ENCODE assay signal across 9 cellular contexts in the genomic region with DNA sequence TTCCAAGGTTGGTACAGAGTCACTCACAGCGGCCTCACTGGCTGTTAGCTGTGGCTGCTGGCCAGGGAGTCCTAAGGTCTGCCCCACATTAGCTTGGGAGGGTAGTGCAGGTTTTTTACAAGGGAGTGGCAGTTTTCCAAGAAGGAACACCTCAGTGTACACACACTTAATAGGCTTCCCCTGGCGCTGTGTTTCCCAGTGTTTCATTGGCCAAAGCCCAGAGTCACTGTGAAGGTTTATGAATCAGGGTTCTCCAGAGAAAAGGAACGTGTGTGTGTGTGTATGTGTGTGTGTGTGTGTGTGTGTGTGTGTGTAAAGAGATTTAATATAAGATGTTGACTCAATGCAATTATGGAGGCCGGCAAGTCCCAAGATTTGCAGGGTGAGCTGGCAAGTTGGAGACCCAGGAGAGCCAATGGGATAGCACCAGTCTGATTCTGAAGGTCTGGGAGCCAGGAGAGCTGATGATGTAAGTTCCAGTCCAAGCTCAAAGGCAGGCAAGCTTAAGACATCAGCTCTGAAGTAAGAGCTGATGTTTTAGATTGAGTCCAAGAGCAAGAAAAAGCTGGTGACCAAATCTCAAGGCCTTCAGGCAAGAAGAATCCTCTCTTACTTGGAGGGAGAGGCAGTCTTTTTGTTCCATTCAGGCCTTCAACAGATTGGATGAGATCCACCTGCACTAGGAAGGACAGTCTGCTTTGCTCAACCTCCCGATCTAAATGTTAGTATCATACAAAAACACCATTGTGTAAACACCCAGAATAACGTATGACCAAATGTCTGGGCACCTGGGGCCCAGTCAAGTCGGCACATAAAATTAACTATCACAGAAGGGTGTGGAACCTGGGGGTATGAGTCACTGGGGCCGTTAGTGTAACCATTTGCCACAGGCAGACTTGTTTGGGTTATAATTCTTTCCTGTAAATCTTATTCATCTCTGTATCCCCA.
A peak's percentile ranks its signal among the peaks of the same experiment; 100 is the strongest.
DNase-seq lines count a peak whose midpoint lies in the region; ATAC-seq and TF ChIP-seq lines count a peak whose summit lies in the region.
"Had no signal": no experiment of that assay in that cellular context is flagged by ENCODE, and none has a peak within 500 bp of the region (broad histone marks: within the 10 kb centered on the region; RNA-seq: fewer than 3 reads in every experiment).

No MANE protein-coding gene starts in this region.

- no peak overlapping the region for H3K27ac Mint-ChIP-seq in endothelial cell (ENCODE audit: unreplicated experiment)

- peaks cover 0 to 3% of the 10 kb centered on the region in 2 donors for H3K4me1 ChIP-seq in esophagus (ENCODE audit: control insufficient read depth in 2 of 2, insufficient read depth in 2 of 2, low read length in 1 of 2)

- no peak overlapping the region for H3K4me3 ChIP-seq in esophagus (ENCODE audit: low read depth in 1 of 2, low read length in 2 of 2)

- H3K4me3 Mint-ChIP-seq in endothelial cell (ENCODE audit: unreplicated experiment) = no peak overlapping the region

- DNase-seq in HK-2 (ENCODE audit: unreplicated experiment) = peak; percentile 43
- peak; percentile 48 to 52 for DNase-seq in stimulated activated CD4-positive, alpha-beta T cell treated with anti-CD3 and anti-CD28 coated beads, Interleukin-15, amount 100 ng/mL, for 48 hours (ENCODE audit: low read depth in 2 of 2)
- DNase-seq in endothelial cell (ENCODE audit: low spot score) = no peak
- DNase-seq in NCI-H510A treated with DMSO at 0.1 percent for 48 hours (lab: John Stamatoyannopoulos, UW) = no peak

- peak overlapping the region; percentile 79 for H3K27ac ChIP-seq in VCaP
- H3K27ac ChIP-seq in esophagus (ENCODE audit: low read depth in 2 of 2, low read length in 1 of 2) = peak overlapping the region; percentile 23 to 40
- H3K27ac ChIP-seq: neutrophil had no signal

- ATAC-seq in HG03571 (IDR thresholded peaks at IDR 0.05; ENCODE audit: unreplicated experiment) (no peak), HG02798 (IDR thresholded peaks at IDR 0.05; ENCODE audit: poor library complexity, unreplicated experiment) (no peak)

- H3K4me1 Mint-ChIP-seq in endothelial cell (ENCODE audit: unreplicated experiment) = no peaks in the 10 kb centered on the region

- H3K36me3 Mint-ChIP-seq in endothelial cell (ENCODE audit: low read depth, unreplicated experiment) = no peaks in the 10 kb centered on the region

- H3K9me3 Mint-ChIP-seq in endothelial cell (ENCODE audit: unreplicated experiment) = no peaks in the 10 kb centered on the region

- H3K27me3 Mint-ChIP-seq in endothelial cell (ENCODE audit: unreplicated experiment) = no peaks in the 10 kb centered on the region

- no peaks in the 10 kb centered on the region for H3K36me3 ChIP-seq in esophagus (ENCODE audit: control insufficient read depth in 2 of 2, insufficient read depth in 2 of 2, low read length in 1 of 2)
- H3K36me3 ChIP-seq: neutrophil had no signal

- TF ChIP-seq CTCF in VCaP (conservative IDR thresholded peaks at IDR 0.05) (no peak), endothelial cell (IDR thresholded peaks at IDR 0.05; ENCODE audit: unreplicated experiment) (no peak)

- H3K27me3 ChIP-seq in esophagus (ENCODE audit: control insufficient read depth in 1 of 2, insufficient read depth in 2 of 2, low read length in 2 of 2) = no peaks in the 10 kb centered on the region
- H3K27me3 ChIP-seq: neutrophil had no signal

- WGBS in esophagus, 2 donors = 27 to 32% methylated on average over 8 of the region's 8 CpGs

- no peaks in the 10 kb centered on the region for H3K9me3 ChIP-seq in esophagus (ENCODE audit: control insufficient read depth in 2 of 2, insufficient read depth in 1 of 2, low read depth in 1 of 2, low read length in 1 of 2)
- H3K9me3 ChIP-seq: neutrophil had no signal

Comparison
In these comparisons a context has a peak if more than half of its experiments do, and no peak if none do; other contexts are left out.
1. DNase-seq: peak in HK-2 (single experiment) and stimulated activated CD4-positive, alpha-beta T cell treated with anti-CD3 and anti-CD28 coated beads, Interleukin-15, amount 100 ng/mL, for 48 hours (2 of 2); none in endothelial cell (single experiment) and NCI-H510A treated with DMSO at 0.1 percent for 48 hours (single experiment).